In the genomic region with DNA sequence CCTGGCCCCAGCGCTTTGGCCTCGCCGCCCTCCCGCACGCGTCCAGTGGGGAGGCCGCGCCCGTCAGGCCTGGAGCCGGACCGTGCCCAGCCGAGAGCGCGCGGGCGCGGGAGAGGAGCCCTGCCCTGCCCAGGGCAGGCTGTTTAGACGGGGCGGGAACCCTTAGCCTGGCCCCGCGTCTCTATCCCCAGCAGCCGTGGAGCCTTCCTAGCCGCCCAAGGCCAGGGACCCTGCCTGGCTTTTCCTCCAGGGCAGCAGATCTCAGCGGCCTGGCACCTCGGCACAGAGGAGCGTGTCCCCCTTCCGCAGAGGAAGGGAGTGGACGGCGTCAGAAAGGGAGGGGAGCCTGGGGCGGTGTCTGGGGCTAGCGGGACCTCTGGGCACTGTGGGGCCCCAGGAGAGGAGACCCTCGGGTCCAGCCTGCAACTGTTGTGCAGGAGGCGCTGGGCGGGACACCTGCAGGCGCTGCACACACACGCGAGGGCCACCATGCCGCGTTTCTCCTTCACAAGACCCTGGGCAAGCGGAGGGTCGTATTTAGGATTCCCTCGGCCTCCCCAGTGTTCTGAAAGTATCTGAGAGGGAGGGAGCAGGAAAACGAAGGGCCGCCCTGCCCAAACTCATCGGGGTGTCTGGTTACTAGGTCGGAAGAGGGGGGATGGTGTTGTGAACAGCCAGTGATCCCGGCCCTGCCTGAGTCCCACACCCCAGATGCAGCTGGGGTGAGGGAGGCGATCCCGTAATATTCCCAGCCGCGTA, we compare ENCODE assay signal across 11 cellular contexts. TPM values are rescaled to one million over a fixed set of nuclear protein-coding genes. Genes with fewer than 3 reads are reported as not detected.
DNase-seq lines count a peak whose midpoint lies in the region; ATAC-seq and TF ChIP-seq lines count a peak whose summit lies in the region.
"Had no signal": no experiment of that assay in that cellular context is flagged by ENCODE, and none has a peak within 500 bp of the region (broad histone marks: within the 10 kb centered on the region; RNA-seq: fewer than 3 reads in every experiment).

No MANE protein-coding gene starts in this region.

- H3K4me3 ChIP-seq in ascending aorta: peak overlapping the region; percentile 29 to 60
- H3K4me3 ChIP-seq in suprapubic skin: peak overlapping the region; percentile 49

- no peak for TF ChIP-seq EP300 in suprapubic skin (IDR thresholded peaks at IDR 0.05)

- no peak for TF ChIP-seq POLR2A in suprapubic skin (IDR thresholded peaks at IDR 0.05)

- H3K4me1 ChIP-seq in ascending aorta (peaks cover 21 to 34% of the 10 kb centered on the region in 2 donors), suprapubic skin (peaks cover 50% of the 10 kb centered on the region)

- H3K27me3 ChIP-seq in ascending aorta (peaks cover 39% of the 10 kb centered on the region), suprapubic skin (peaks cover 100% of the 10 kb centered on the region)

- TF ChIP-seq CTCF in ascending aorta (IDR thresholded peaks at IDR 0.05) (no peak), suprapubic skin (IDR thresholded peaks at IDR 0.05) (no peak)

- H3K27ac ChIP-seq in ascending aorta (no peak overlapping the region), suprapubic skin (no peak overlapping the region)

- H3K36me3 ChIP-seq in ascending aorta: no peaks in the 10 kb centered on the region
- no peaks in the 10 kb centered on the region for H3K36me3 ChIP-seq in suprapubic skin

- no peaks in the 10 kb centered on the region for H3K9me3 ChIP-seq in ascending aorta
- no peaks in the 10 kb centered on the region for H3K9me3 ChIP-seq in suprapubic skin

- peak; percentile 6 to 10 for DNase-seq in activated CD4-positive, alpha-beta T cell treated with anti-CD3 and anti-CD28 coated beads, Interleukin-2, amount 50 U/mL, for 48 hours
- no peak for DNase-seq in activated CD4-positive, alpha-beta T cell treated with anti-CD3 and anti-CD28 coated beads, Interleukin-2, amount 50 U/mL, for 1 hour
- DNase-seq in ascending aorta (ENCODE audit: low spot score in 2 of 2): no peak
- no peak for DNase-seq in left colon
- DNase-seq in suprapubic skin (ENCODE audit: low spot score in 2 of 2): no peak
- DNase-seq in activated effector memory CD4-positive, alpha-beta T cell treated with anti-CD3 and anti-CD28 coated beads, Interleukin-2, amount 50 U/mL, for 16 hours: no peak
- DNase-seq in DMS153 treated with DMSO at 0.1 percent for 48 hours (lab: John Stamatoyannopoulos, UW; ENCODE audit: unreplicated experiment): no peak
- DNase-seq: NCI-H1048, occipital lobe, OCI-M1 had no signal

- WGBS in suprapubic skin: 15% methylated on average over 11 of the region's 51 CpGs

- peak; percentile 34 for ATAC-seq in left colon
- ATAC-seq in GM21526 (IDR thresholded peaks at IDR 0.05; ENCODE audit: low FRiP score, unreplicated experiment): no peak

- intact Hi-C loops in ascending aorta (cut with DNase I) (no loop called here), left colon (cut with DNase I, micrococcal nuclease) (no loop called here)

RNA-seq across cellular contexts. Expression of a gene that starts 2.3 kb away (rescaled TPM):
- total RNA-seq in ascending aorta: not detected
- total RNA-seq in left colon: 1 to 10 TPM in 1 of 2 donors, under 1 TPM in 1; 0.12 to 9.8 TPM
- 1 to 10 TPM in 3 of 4 donors, under 1 TPM in 1; 0.72 to 4.2 (median 3.7) TPM for total RNA-seq in suprapubic skin

Comparison
In these comparisons a context has a peak if more than half of its experiments do, and no peak if none do; other contexts are left out.
1. DNase-seq: peak in activated CD4-positive, alpha-beta T cell treated with anti-CD3 and anti-CD28 coated beads, Interleukin-2, amount 50 U/mL, for 48 hours (2 of 2); none in activated CD4-positive, alpha-beta T cell treated with anti-CD3 and anti-CD28 coated beads, Interleukin-2, amount 50 U/mL, for 1 hour (single experiment), ascending aorta (0 of 2), left colon (0 of 2), suprapubic skin (0 of 2), activated effector memory CD4-positive, alpha-beta T cell treated with anti-CD3 and anti-CD28 coated beads, Interleukin-2, amount 50 U/mL, for 16 hours (single experiment) and DMS153 treated with DMSO at 0.1 percent for 48 hours (single experiment).